In the genomic region with DNA sequence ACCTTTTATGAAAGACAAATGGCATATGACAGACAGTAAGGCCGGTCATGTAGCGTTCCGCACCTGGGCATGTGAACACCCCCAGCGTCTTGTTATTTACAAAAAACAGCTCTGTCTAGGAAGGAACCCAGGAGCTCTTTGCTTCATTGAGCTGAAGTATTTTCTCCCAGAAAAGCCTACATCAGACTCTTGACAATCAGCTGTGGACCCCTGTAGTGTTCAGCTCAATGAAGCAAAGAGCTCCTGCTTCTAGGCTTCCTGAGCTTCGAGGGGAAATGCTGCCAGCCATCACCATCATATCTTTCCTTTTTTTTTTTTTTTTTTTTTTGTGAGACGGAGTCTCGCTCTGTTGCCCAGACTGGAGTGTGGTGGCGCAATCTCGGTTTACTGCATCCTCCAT, we compare ENCODE assay signal across 39 cellular contexts. TPM values are rescaled to one million over a fixed set of nuclear protein-coding genes. Genes with fewer than 3 reads are reported as not detected.
"Had no signal": no experiment of that assay in that cellular context is flagged by ENCODE, and none has a peak within 500 bp of the region (broad histone marks: within the 10 kb centered on the region; RNA-seq: fewer than 3 reads in every experiment).

No MANE protein-coding gene starts in this region.

- H3K4me1 Mint-ChIP-seq: activated B cell treated with CpG ODN at 0.5 μM for 24 hours; activated CD4-positive, alpha-beta T cell treated with anti-CD3 and anti-CD28 coated beads, Interleukin-2, amount 10 ng/mL, durations not matched to agents 24 days and 14 days; activated naive CD4-positive, alpha-beta T cell treated with anti-CD3 and anti-CD28 coated beads, Interleukin-2, amount 10 ng/mL, durations not matched to agents 7 days and 5 days; activated naive CD4-positive, alpha-beta T cell treated with anti-CD3 and anti-CD28 coated beads, Interleukin-2, amount 50 U/mL, for 24 hours; activated naive CD8-positive, alpha-beta T cell treated with anti-CD3 and anti-CD28 coated beads, Interleukin-2, amount 10 ng/mL, durations not matched to agents 7 days and 5 days; activated naive CD8-positive, alpha-beta T cell treated with anti-CD3 and anti-CD28 coated beads, Interleukin-2, amount 50 U/mL, for 24 hours; activated T-helper 17 cell treated with anti-CD3 and anti-CD28 coated beads, Interleukin-2, amount 50 U/mL, for 72 hours; brain; central memory CD8-positive, alpha-beta T cell had no signal

- H3K36me3 Mint-ChIP-seq: activated CD4-positive, alpha-beta memory T cell treated with anti-CD3 and anti-CD28 coated beads for 36 hours; activated naive CD4-positive, alpha-beta T cell treated with anti-CD3 and anti-CD28 coated beads, Interleukin-2, amount 10 ng/mL, durations not matched to agents 7 days and 5 days; activated naive CD4-positive, alpha-beta T cell treated with anti-CD3 and anti-CD28 coated beads, Interleukin-2, amount 50 U/mL, for 24 hours; activated naive CD8-positive, alpha-beta T cell; activated naive CD8-positive, alpha-beta T cell treated with anti-CD3 and anti-CD28 coated beads, Interleukin-2, amount 10 ng/mL, durations not matched to agents 7 days and 5 days; brain had no signal

- H3K27ac Mint-ChIP-seq: activated B cell treated with CpG ODN at 0.5 μM for 24 hours; activated CD4-positive, alpha-beta memory T cell treated with anti-CD3 and anti-CD28 coated beads for 36 hours; activated CD4-positive, alpha-beta T cell treated with anti-CD3 and anti-CD28 coated beads, Interleukin-2, amount 10 ng/mL, durations not matched to agents 24 days and 14 days; activated CD8-positive, alpha-beta T cell treated with anti-CD3 and anti-CD28 coated beads for 36 hours; activated naive CD4-positive, alpha-beta T cell treated with anti-CD3 and anti-CD28 coated beads, Interleukin-2, amount 10 ng/mL, durations not matched to agents 7 days and 5 days; activated naive CD8-positive, alpha-beta T cell; activated naive CD8-positive, alpha-beta T cell treated with anti-CD3 and anti-CD28 coated beads, Interleukin-2, amount 10 ng/mL, durations not matched to agents 7 days and 5 days; activated naive CD8-positive, alpha-beta T cell treated with anti-CD3 and anti-CD28 coated beads, Interleukin-2, amount 50 U/mL, for 24 hours; activated T-cell treated with anti-CD3 and anti-CD28 coated beads, Interleukin-2, amount 50 U/mL, for 72 hours; activated T-helper 1 cell treated with anti-CD3 and anti-CD28 coated beads, Interleukin-12 subunit alpha, Interleukin-12 subunit beta, Interleukin-2, Interleukin-4 antibody, amounts not matched to agents 30 ng/mL and 10 ng/mL and 1 ng/mL, durations not matched to agents 14 hours and 24 hours and 36 hours; activated T-helper 17 cell treated with anti-CD3 and anti-CD28 coated beads, Interleukin-2, amount 50 U/mL, for 72 hours; brain; T-helper 1 cell treated with Interleukin-12 subunit alpha and Interleukin-12 subunit beta and Interleukin-4 antibody, amounts not matched to agents 30 μg/mL and 1 μg/mL, for 36 hours; T-helper 2 cell treated with Interferon-gamma antibody and Interleukin-4, amounts not matched to agents 5 μg/mL and 100 μg/mL, for 36 hours had no signal

- H3K27ac ChIP-seq: ascending aorta, cardiac muscle cell, VCaP had no signal

- H3K9me3 ChIP-seq: ascending aorta had no signal

- H3K4me3 Mint-ChIP-seq: activated B cell treated with CpG ODN at 0.5 μM for 24 hours; activated CD4-positive, alpha-beta memory T cell treated with anti-CD3 and anti-CD28 coated beads for 36 hours; activated CD4-positive, alpha-beta T cell treated with anti-CD3 and anti-CD28 coated beads, Interleukin-2, amount 10 ng/mL, durations not matched to agents 24 days and 14 days; activated CD8-positive, alpha-beta T cell treated with anti-CD3 and anti-CD28 coated beads for 36 hours; activated naive CD4-positive, alpha-beta T cell treated with anti-CD3 and anti-CD28 coated beads, Interleukin-2, amount 10 ng/mL, durations not matched to agents 7 days and 5 days; activated naive CD4-positive, alpha-beta T cell treated with anti-CD3 and anti-CD28 coated beads, Interleukin-2, amount 50 U/mL, for 24 hours; activated naive CD8-positive, alpha-beta T cell; activated naive CD8-positive, alpha-beta T cell treated with anti-CD3 and anti-CD28 coated beads, Interleukin-2, amount 10 ng/mL, durations not matched to agents 7 days and 5 days; activated naive CD8-positive, alpha-beta T cell treated with anti-CD3 and anti-CD28 coated beads, Interleukin-2, amount 50 U/mL, for 24 hours; activated T-cell treated with anti-CD3 and anti-CD28 coated beads, Interleukin-2, amount 50 U/mL, for 4 hours; activated T-cell treated with anti-CD3 and anti-CD28 coated beads, Interleukin-2, amount 50 U/mL, for 72 hours; activated T-helper 1 cell treated with anti-CD3 and anti-CD28 coated beads, Interleukin-12 subunit alpha, Interleukin-12 subunit beta, Interleukin-2, Interleukin-4 antibody, amounts not matched to agents 30 ng/mL and 10 ng/mL and 1 ng/mL, durations not matched to agents 14 hours and 24 hours and 36 hours; activated T-helper 17 cell treated with anti-CD3 and anti-CD28 coated beads, Interleukin-2, amount 50 U/mL, for 72 hours; brain; central memory CD8-positive, alpha-beta T cell; T-helper 1 cell treated with Interleukin-12 subunit alpha and Interleukin-12 subunit beta and Interleukin-4 antibody, amounts not matched to agents 30 μg/mL and 1 μg/mL, for 36 hours; T-helper 2 cell treated with Interferon-gamma antibody and Interleukin-4, amounts not matched to agents 5 μg/mL and 100 μg/mL, for 36 hours had no signal

- DNase-seq: activated B cell treated with CpG ODN at 0.5 μM for 24 hours; activated CD4-positive, alpha-beta memory T cell treated with anti-CD3 and anti-CD28 coated beads for 36 hours; activated CD4-positive, alpha-beta T cell treated with anti-CD3 and anti-CD28 coated beads for 4 hours; activated CD4-positive, alpha-beta T cell treated with anti-CD3 and anti-CD28 coated beads, Interleukin-2, amount 10 ng/mL, durations not matched to agents 24 days and 14 days; activated CD4-positive, alpha-beta T cell treated with anti-CD3 and anti-CD28 coated beads, Interleukin-2, amount 50 U/mL, for 1 hour; activated CD4-positive, alpha-beta T cell treated with anti-CD3 and anti-CD28 coated beads, Interleukin-2, amount 50 U/mL, for 4 hours; activated CD4-positive, CD25-positive, alpha-beta regulatory T cell treated with anti-CD3 and anti-CD28 coated beads, Interleukin-2, amount 50 U/mL, for 72 hours; activated CD8-positive, alpha-beta memory T cell treated with anti-CD3 and anti-CD28 coated beads, Interleukin-2, amount 50 U/mL, for 4 hours; activated CD8-positive, alpha-beta T cell treated with anti-CD3 and anti-CD28 coated beads for 36 hours; activated effector memory CD4-positive, alpha-beta T cell treated with anti-CD3 and anti-CD28 coated beads, Interleukin-2, amount 50 U/mL, for 16 hours; activated naive CD4-positive, alpha-beta T cell treated with anti-CD3 and anti-CD28 coated beads, Interleukin-2, amount 10 ng/mL, durations not matched to agents 7 days and 5 days; activated naive CD4-positive, alpha-beta T cell treated with Interleukin-2 at 50 U/mL for 16 hours; activated naive CD8-positive, alpha-beta T cell treated with anti-CD3 and anti-CD28 coated beads, Interleukin-2, amount 10 ng/mL, durations not matched to agents 7 days and 5 days; activated naive CD8-positive, alpha-beta T cell treated with anti-CD3 and anti-CD28 coated beads, Interleukin-2, amount 50 U/mL, for 24 hours; activated T-cell treated with anti-CD3 and anti-CD28 coated beads for 4 hours; activated T-cell treated with anti-CD3 and anti-CD28 coated beads, Interleukin-2, amount 50 U/mL, for 1 hour; activated T-cell treated with anti-CD3 and anti-CD28 coated beads, Interleukin-2, amount 50 U/mL, for 4 hours; activated T-cell treated with anti-CD3 and anti-CD28 coated beads, Interleukin-2, amount 50 U/mL, for 72 hours; amygdala; anterior cingulate cortex; caudate nucleus; cerebellar nuclear complex; T-helper 2 cell; T-helper 9 cell had no signal

- H3K4me3 ChIP-seq: ascending aorta, cardiac muscle cell had no signal

- H3K27me3 ChIP-seq: ascending aorta, cardiac muscle cell had no signal

- H3K4me1 ChIP-seq: ascending aorta had no signal

- H3K36me3 ChIP-seq: ascending aorta, cardiac muscle cell had no signal

- ATAC-seq: activated CD8-positive, alpha-beta T cell treated with anti-CD3 and anti-CD28 coated beads for 36 hours; activated naive CD8-positive, alpha-beta T cell treated with anti-CD3 and anti-CD28 coated beads, Interleukin-2, amount 50 U/mL, for 24 hours; activated T-cell treated with anti-CD3 and anti-CD28 coated beads, Interleukin-2, amount 50 U/mL, for 4 hours; activated T-cell treated with anti-CD3 and anti-CD28 coated beads, Interleukin-2, amount 50 U/mL, for 72 hours; activated T-helper 17 cell treated with anti-CD3 and anti-CD28 coated beads, Interleukin-2, amount 50 U/mL, for 72 hours had no signal

- H3K9me3 Mint-ChIP-seq: activated B cell treated with CpG ODN at 0.5 μM for 24 hours; activated naive CD4-positive, alpha-beta T cell treated with anti-CD3 and anti-CD28 coated beads, Interleukin-2, amount 10 ng/mL, durations not matched to agents 7 days and 5 days; activated naive CD8-positive, alpha-beta T cell treated with anti-CD3 and anti-CD28 coated beads, Interleukin-2, amount 10 ng/mL, durations not matched to agents 7 days and 5 days; activated naive CD8-positive, alpha-beta T cell treated with anti-CD3 and anti-CD28 coated beads, Interleukin-2, amount 50 U/mL, for 24 hours; activated T-cell treated with anti-CD3 and anti-CD28 coated beads, Interleukin-2, amount 50 U/mL, for 72 hours; activated T-helper 17 cell treated with anti-CD3 and anti-CD28 coated beads, Interleukin-2, amount 50 U/mL, for 72 hours; central memory CD8-positive, alpha-beta T cell; T-helper 1 cell treated with Interleukin-12 subunit alpha and Interleukin-12 subunit beta and Interleukin-4 antibody, amounts not matched to agents 30 μg/mL and 1 μg/mL, for 36 hours had no signal

RNA-seq across cellular contexts. Expression of a gene that starts 4.1 kb away (rescaled TPM):
- total RNA-seq: activated B cell treated with CpG ODN at 0.5 μM for 24 hours; activated CD4-positive, alpha-beta memory T cell treated with anti-CD3 and anti-CD28 coated beads for 36 hours; activated CD4-positive, alpha-beta T cell treated with anti-CD3 and anti-CD28 coated beads, Interleukin-2, amount 10 ng/mL, durations not matched to agents 24 days and 14 days; activated CD8-positive, alpha-beta memory T cell treated with anti-CD3 and anti-CD28 coated beads for 36 hours; activated CD8-positive, alpha-beta T cell treated with anti-CD3 and anti-CD28 coated beads for 36 hours; activated naive CD8-positive, alpha-beta T cell treated with anti-CD3 and anti-CD28 coated beads, Interleukin-2, amount 10 ng/mL, durations not matched to agents 7 days and 5 days; activated T-cell treated with anti-CD3 and anti-CD28 coated beads, Interleukin-2, amount 50 U/mL, for 4 hours; activated T-cell treated with anti-CD3 and anti-CD28 coated beads, Interleukin-2, amount 50 U/mL, for 72 hours; activated T-helper 1 cell treated with anti-CD3 and anti-CD28 coated beads, Interleukin-12 subunit alpha, Interleukin-12 subunit beta, Interleukin-2, Interleukin-4 antibody, amounts not matched to agents 30 ng/mL and 10 ng/mL and 1 ng/mL, durations not matched to agents 14 hours and 24 hours and 36 hours; activated T-helper 17 cell treated with anti-CD3 and anti-CD28 coated beads, Interleukin-2, amount 50 U/mL, for 72 hours; ascending aorta; bronchial epithelial cell; cardiac muscle cell; chondrocyte had no signal
- polyA plus RNA-seq: adipose tissue had no signal
